Comparison of ENCODE assay signal across 1 cellular context in the genomic region with DNA sequence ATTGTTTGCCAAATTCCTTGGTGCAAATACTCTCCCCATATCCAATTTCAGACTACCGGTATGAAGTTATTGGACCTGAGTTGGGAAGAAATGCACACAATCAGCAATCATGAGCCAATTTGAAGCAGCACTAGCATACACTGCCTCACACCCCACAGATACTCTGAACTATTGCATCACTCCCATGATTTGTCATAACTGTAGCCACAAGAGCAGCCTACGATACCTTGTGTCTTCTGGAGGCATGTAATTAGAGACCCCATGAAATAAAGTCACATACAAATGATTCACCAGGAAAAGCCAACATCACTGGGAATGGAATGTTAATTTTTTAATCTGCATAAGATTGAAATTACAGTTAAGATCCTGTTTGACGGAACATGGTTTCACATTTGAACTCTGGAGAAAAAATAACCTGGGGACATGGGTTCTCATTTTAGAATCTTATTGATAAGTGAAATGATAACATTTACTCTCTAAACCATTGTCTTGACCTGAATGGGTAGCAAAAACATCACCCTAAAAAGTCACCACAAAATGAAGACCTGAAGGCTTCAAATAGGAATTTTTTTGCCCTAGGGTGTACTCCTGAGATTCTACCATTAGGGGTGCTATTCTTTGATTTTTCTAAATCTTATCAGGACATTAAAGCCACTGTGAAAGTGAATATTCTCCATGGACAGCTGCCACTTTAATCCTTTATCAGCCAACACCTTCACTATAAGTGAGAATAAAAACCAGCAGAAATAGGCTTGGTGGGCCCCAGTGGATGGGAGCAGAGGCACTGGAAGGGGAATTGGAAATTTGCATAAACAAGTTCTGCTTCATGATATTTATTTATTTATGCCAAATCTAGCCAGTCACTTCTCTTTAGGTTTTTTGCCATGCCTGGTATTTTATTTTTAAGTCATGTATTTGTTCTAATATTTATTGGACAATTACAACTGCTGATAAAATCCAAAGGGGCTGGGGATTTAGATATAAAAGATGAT.
TF ChIP-seq lines count a peak whose summit lies in the region.

No MANE protein-coding gene starts in this region.

TF ChIP-seq in GM12878, 131 proteins besides CTCF, POLR2A, EP300 and RAD21 (continued from another document and continues in another):
- TF ChIP-seq, protein P1, sequence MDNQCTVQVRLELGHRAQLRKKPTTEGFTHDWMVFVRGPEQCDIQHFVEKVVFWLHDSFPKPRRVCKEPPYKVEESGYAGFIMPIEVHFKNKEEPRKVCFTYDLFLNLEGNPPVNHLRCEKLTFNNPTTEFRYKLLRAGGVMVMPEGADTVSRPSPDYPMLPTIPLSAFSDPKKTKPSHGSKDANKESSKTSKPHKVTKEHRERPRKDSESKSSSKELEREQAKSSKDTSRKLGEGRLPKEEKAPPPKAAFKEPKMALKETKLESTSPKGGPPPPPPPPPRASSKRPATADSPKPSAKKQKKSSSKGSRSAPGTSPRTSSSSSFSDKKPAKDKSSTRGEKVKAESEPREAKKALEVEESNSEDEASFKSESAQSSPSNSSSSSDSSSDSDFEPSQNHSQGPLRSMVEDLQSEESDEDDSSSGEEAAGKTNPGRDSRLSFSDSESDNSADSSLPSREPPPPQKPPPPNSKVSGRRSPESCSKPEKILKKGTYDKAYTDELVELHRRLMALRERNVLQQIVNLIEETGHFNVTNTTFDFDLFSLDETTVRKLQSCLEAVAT (IDR thresholded peaks at IDR 0.05), result no peak
- TF ChIP-seq TCF12 (IDR thresholded peaks at IDR 0.05; ENCODE audit: low read depth, low read length) (no peak), SUPT20H (IDR thresholded peaks at IDR 0.05; ENCODE audit: borderline replicate concordance, control insufficient read depth, low read depth, low read length) (no peak), NFYA (IDR thresholded peaks at IDR 0.05; ENCODE audit: borderline replicate concordance, low read depth, low read length) (no peak), RELB (IDR thresholded peaks at IDR 0.05; ENCODE audit: low read depth) (peak; percentile 31; the same call in 1 of the 2 replicates), NRF1 (conservative IDR thresholded peaks at IDR 0.05; ENCODE audit: low read depth, low read length) (no peak), NFXL1 (IDR thresholded peaks at IDR 0.05; ENCODE audit: borderline replicate concordance) (no peak), SUZ12 (IDR thresholded peaks at IDR 0.05; ENCODE audit: unreplicated experiment) (no peak), YY1 (IDR thresholded peaks at IDR 0.05; ENCODE audit: low read depth, low read length) (no peak), LARP7 (IDR thresholded peaks at IDR 0.05) (no peak), ZNF592 (IDR thresholded peaks at IDR 0.05) (no peak), E4F1 (IDR thresholded peaks at IDR 0.05; ENCODE audit: borderline replicate concordance, partially characterized antibody) (no peak), HCFC1 (IDR thresholded peaks at IDR 0.05; ENCODE audit: low read length) (no peak), SIX5 (IDR thresholded peaks at IDR 0.05; ENCODE audit: low read depth, low read length, severe bottlenecking) (no peak), ZNF274 (IDR thresholded peaks at IDR 0.05; ENCODE audit: insufficient read depth, insufficient read length) (no peak), MEF2A (IDR thresholded peaks at IDR 0.05; ENCODE audit: insufficient read depth, low read depth, low read length) (peak; percentile 62; the same call in 1 of the 2 replicates), E2F8 (IDR thresholded peaks at IDR 0.05; ENCODE audit: low read depth, partially characterized antibody) (no peak), TCF7 (IDR thresholded peaks at IDR 0.05; ENCODE audit: borderline replicate concordance) (peak; percentile 15; the same call in 1 of the 2 replicates), SMC3 (IDR thresholded peaks at IDR 0.05; ENCODE audit: borderline replicate concordance, low read length) (peak; percentile 5; the same call in 1 of the 2 replicates), MTA2 (IDR thresholded peaks at IDR 0.05; ENCODE audit: low read depth) (peak; percentile 93), EED (IDR thresholded peaks at IDR 0.05; ENCODE audit: low read depth) (peak; percentile 90), KLF5 (IDR thresholded peaks at IDR 0.05; ENCODE audit: partially characterized antibody) (no peak), IKZF2 (IDR thresholded peaks at IDR 0.05) (peak; percentile 85 to 88), IRF4 (IDR thresholded peaks at IDR 0.05; ENCODE audit: low read depth, low read length) (peak; percentile 98), CHD4 (IDR thresholded peaks at IDR 0.05) (no peak), CHD1 (IDR thresholded peaks at IDR 0.05; ENCODE audit: low read depth, low read length) (no peak), TARDBP (IDR thresholded peaks at IDR 0.05; ENCODE audit: borderline replicate concordance) (no peak), MEF2B (IDR thresholded peaks at IDR 0.05; ENCODE audit: partially characterized antibody, poor library complexity, severe bottlenecking) (peak; percentile 26), CREB1 (IDR thresholded peaks at IDR 0.05; ENCODE audit: low read depth) (peak; percentile 83), TBL1XR1 (IDR thresholded peaks at IDR 0.05; ENCODE audit: low read depth, low read length) (no peak), RELA (IDR thresholded peaks at IDR 0.05; ENCODE audit: borderline replicate concordance, partially characterized antibody) (no peak), MTA3 (IDR thresholded peaks at IDR 0.05; ENCODE audit: borderline replicate concordance, low read length) (peak; percentile 67; the same call in 1 of the 2 replicates), CBX3 (IDR thresholded peaks at IDR 0.05; ENCODE audit: borderline replicate concordance, low read depth) (no peak), BCL11A (IDR thresholded peaks at IDR 0.05; ENCODE audit: low read depth, low read length) (peak; percentile 98), SP1 (IDR thresholded peaks at IDR 0.05; ENCODE audit: low read depth, low read length) (no peak), E2F4 (IDR thresholded peaks at IDR 0.05; ENCODE audit: low read depth, low read length) (no peak)
- TF ChIP-seq, protein P2, sequence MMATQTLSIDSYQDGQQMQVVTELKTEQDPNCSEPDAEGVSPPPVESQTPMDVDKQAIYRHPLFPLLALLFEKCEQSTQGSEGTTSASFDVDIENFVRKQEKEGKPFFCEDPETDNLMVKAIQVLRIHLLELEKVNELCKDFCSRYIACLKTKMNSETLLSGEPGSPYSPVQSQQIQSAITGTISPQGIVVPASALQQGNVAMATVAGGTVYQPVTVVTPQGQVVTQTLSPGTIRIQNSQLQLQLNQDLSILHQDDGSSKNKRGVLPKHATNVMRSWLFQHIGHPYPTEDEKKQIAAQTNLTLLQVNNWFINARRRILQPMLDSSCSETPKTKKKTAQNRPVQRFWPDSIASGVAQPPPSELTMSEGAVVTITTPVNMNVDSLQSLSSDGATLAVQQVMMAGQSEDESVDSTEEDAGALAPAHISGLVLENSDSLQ (IDR thresholded peaks at IDR 0.05), result no peak
- TF ChIP-seq, protein P3, sequence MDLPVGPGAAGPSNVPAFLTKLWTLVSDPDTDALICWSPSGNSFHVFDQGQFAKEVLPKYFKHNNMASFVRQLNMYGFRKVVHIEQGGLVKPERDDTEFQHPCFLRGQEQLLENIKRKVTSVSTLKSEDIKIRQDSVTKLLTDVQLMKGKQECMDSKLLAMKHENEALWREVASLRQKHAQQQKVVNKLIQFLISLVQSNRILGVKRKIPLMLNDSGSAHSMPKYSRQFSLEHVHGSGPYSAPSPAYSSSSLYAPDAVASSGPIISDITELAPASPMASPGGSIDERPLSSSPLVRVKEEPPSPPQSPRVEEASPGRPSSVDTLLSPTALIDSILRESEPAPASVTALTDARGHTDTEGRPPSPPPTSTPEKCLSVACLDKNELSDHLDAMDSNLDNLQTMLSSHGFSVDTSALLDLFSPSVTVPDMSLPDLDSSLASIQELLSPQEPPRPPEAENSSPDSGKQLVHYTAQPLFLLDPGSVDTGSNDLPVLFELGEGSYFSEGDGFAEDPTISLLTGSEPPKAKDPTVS (IDR thresholded peaks at IDR 0.05; ENCODE audit: low read depth, low read length), result no peak
- TF ChIP-seq, protein P4, sequence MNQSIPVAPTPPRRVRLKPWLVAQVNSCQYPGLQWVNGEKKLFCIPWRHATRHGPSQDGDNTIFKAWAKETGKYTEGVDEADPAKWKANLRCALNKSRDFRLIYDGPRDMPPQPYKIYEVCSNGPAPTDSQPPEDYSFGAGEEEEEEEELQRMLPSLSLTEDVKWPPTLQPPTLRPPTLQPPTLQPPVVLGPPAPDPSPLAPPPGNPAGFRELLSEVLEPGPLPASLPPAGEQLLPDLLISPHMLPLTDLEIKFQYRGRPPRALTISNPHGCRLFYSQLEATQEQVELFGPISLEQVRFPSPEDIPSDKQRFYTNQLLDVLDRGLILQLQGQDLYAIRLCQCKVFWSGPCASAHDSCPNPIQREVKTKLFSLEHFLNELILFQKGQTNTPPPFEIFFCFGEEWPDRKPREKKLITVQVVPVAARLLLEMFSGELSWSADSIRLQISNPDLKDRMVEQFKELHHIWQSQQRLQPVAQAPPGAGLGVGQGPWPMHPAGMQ (IDR thresholded peaks at IDR 0.05; ENCODE audit: borderline replicate concordance), result no peak
